In the genomic region with DNA sequence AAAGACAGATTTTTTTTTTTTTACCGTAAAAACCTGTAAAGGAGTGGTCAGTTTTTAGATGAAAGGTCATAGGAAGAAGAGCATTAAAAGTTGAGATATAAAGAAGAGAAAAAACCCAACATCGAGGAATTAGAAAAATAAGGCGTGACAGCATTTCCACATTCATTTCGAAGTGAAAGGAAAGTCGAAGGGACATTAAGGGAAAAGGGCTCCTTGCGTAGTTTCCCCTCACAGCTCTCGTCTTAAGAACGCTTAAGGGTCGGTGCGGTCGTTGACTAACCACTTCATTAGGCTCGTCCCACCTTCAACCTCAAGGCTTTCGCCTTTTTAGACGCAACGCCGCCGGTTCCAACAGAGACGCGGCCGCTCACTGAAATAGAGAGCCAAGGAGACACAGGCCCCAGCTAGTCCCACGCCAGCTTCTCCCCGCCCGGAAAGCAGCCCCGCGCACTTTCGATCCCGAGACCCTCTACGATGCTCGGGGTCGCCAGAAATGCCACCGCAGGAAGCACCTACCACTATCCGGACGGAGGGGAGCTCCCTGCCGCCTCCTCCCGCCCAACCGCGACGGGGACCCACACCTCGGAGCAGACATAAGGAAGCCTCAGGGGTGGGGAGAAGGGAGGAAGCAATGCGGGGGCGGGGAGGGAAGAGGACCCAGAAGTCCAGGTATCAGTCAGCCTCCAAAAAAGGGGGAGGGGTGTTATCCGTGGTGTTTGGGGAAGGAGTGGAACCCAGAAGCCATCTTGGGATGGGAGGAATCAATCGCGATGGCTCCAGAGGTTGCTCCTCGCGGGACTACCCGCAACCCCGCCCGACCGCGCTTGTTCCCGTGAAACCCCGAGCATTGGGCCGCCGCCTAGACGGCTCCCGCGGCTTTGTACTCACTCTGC, we compare ENCODE assay signal across 1 cellular context.
A peak's percentile ranks its signal among the peaks of the same experiment; 100 is the strongest.
TF ChIP-seq lines count a peak whose summit lies in the region.

No MANE protein-coding gene starts in this region.

TF ChIP-seq in HepG2, 621 proteins besides CTCF, POLR2A, EP300 and RAD21 (continued from another document and continues in another):
- TF ChIP-seq, protein P1, sequence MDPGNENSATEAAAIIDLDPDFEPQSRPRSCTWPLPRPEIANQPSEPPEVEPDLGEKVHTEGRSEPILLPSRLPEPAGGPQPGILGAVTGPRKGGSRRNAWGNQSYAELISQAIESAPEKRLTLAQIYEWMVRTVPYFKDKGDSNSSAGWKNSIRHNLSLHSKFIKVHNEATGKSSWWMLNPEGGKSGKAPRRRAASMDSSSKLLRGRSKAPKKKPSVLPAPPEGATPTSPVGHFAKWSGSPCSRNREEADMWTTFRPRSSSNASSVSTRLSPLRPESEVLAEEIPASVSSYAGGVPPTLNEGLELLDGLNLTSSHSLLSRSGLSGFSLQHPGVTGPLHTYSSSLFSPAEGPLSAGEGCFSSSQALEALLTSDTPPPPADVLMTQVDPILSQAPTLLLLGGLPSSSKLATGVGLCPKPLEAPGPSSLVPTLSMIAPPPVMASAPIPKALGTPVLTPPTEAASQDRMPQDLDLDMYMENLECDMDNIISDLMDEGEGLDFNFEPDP (CRISPR knock-in tag; conservative IDR thresholded peaks at IDR 0.05): 0 out of 2 replicates have a peak, but pooled peaks have one; percentile 66
- TF ChIP-seq, protein P2, sequence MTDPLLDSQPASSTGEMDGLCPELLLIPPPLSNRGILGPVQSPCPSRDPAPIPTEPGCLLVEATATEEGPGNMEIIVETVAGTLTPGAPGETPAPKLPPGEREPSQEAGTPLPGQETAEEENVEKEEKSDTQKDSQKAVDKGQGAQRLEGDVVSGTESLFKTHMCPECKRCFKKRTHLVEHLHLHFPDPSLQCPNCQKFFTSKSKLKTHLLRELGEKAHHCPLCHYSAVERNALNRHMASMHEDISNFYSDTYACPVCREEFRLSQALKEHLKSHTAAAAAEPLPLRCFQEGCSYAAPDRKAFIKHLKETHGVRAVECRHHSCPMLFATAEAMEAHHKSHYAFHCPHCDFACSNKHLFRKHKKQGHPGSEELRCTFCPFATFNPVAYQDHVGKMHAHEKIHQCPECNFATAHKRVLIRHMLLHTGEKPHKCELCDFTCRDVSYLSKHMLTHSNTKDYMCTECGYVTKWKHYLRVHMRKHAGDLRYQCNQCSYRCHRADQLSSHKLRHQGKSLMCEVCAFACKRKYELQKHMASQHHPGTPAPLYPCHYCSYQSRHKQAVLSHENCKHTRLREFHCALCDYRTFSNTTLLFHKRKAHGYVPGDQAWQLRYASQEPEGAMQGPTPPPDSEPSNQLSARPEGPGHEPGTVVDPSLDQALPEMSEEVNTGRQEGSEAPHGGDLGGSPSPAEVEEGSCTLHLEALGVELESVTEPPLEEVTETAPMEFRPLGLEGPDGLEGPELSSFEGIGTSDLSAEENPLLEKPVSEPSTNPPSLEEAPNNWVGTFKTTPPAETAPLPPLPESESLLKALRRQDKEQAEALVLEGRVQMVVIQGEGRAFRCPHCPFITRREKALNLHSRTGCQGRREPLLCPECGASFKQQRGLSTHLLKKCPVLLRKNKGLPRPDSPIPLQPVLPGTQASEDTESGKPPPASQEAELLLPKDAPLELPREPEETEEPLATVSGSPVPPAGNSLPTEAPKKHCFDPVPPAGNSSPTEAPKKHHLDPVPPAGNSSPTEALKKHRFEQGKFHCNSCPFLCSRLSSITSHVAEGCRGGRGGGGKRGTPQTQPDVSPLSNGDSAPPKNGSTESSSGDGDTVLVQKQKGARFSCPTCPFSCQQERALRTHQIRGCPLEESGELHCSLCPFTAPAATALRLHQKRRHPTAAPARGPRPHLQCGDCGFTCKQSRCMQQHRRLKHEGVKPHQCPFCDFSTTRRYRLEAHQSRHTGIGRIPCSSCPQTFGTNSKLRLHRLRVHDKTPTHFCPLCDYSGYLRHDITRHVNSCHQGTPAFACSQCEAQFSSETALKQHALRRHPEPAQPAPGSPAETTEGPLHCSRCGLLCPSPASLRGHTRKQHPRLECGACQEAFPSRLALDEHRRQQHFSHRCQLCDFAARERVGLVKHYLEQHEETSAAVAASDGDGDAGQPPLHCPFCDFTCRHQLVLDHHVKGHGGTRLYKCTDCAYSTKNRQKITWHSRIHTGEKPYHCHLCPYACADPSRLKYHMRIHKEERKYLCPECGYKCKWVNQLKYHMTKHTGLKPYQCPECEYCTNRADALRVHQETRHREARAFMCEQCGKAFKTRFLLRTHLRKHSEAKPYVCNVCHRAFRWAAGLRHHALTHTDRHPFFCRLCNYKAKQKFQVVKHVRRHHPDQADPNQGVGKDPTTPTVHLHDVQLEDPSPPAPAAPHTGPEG (CRISPR knock-in tag; IDR thresholded peaks at IDR 0.05): peak; percentile 86; the same call in 1 of the 2 replicates
- 0 out of 2 replicates have a peak, but pooled peaks have one; percentile 6 for TF ChIP-seq ZNF431 (CRISPR knock-in tag; IDR thresholded peaks at IDR 0.05; ENCODE audit: borderline replicate concordance, low read depth)
- TF ChIP-seq, protein P3, sequence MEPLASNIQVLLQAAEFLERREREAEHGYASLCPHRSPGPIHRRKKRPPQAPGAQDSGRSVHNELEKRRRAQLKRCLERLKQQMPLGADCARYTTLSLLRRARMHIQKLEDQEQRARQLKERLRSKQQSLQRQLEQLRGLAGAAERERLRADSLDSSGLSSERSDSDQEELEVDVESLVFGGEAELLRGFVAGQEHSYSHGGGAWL (CRISPR knock-in tag; IDR thresholded peaks at IDR 0.05): peak; percentile 18; the same call in 1 of the 2 replicates
- TF ChIP-seq HOXA9 (CRISPR knock-in tag; IDR thresholded peaks at IDR 0.05; ENCODE audit: borderline replicate concordance): 0 out of 2 replicates have a peak, but pooled peaks have one; percentile 5
- TF ChIP-seq, protein P4, sequence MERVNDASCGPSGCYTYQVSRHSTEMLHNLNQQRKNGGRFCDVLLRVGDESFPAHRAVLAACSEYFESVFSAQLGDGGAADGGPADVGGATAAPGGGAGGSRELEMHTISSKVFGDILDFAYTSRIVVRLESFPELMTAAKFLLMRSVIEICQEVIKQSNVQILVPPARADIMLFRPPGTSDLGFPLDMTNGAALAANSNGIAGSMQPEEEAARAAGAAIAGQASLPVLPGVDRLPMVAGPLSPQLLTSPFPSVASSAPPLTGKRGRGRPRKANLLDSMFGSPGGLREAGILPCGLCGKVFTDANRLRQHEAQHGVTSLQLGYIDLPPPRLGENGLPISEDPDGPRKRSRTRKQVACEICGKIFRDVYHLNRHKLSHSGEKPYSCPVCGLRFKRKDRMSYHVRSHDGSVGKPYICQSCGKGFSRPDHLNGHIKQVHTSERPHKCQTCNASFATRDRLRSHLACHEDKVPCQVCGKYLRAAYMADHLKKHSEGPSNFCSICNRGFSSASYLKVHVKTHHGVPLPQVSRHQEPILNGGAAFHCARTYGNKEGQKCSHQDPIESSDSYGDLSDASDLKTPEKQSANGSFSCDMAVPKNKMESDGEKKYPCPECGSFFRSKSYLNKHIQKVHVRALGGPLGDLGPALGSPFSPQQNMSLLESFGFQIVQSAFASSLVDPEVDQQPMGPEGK (CRISPR knock-in tag; IDR thresholded peaks at IDR 0.05): no peak
- TF ChIP-seq NBN (conservative IDR thresholded peaks at IDR 0.05): no peak
- 0 out of 2 replicates have a peak, but pooled peaks have one; percentile 4 for TF ChIP-seq SMAD1 (CRISPR knock-in tag; IDR thresholded peaks at IDR 0.05; ENCODE audit: borderline replicate concordance, low read depth)
- TF ChIP-seq, protein P5, sequence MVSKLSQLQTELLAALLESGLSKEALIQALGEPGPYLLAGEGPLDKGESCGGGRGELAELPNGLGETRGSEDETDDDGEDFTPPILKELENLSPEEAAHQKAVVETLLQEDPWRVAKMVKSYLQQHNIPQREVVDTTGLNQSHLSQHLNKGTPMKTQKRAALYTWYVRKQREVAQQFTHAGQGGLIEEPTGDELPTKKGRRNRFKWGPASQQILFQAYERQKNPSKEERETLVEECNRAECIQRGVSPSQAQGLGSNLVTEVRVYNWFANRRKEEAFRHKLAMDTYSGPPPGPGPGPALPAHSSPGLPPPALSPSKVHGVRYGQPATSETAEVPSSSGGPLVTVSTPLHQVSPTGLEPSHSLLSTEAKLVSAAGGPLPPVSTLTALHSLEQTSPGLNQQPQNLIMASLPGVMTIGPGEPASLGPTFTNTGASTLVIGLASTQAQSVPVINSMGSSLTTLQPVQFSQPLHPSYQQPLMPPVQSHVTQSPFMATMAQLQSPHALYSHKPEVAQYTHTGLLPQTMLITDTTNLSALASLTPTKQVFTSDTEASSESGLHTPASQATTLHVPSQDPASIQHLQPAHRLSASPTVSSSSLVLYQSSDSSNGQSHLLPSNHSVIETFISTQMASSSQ (IDR thresholded peaks at IDR 0.05; ENCODE audit: low read depth): no peak
- TF ChIP-seq, protein P5 (CRISPR knock-in tag; IDR thresholded peaks at IDR 0.05; ENCODE audit: borderline replicate concordance): no peak
- 0 out of 2 replicates have a peak, but pooled peaks have one; percentile 20 for TF ChIP-seq ZNF343 (CRISPR knock-in tag; IDR thresholded peaks at IDR 0.05)
- TF ChIP-seq MXD4 (CRISPR knock-in tag; IDR thresholded peaks at IDR 0.05): no peak
- TF ChIP-seq AGO2 (optimal IDR thresholded peaks at IDR 0.05; ENCODE audit: low read depth, low read length): peak; percentile 59
- TF ChIP-seq HNRNPLL (IDR thresholded peaks at IDR 0.05; ENCODE audit: low read depth, low read length, poor library complexity, severe bottlenecking): peak; percentile 10
- TF ChIP-seq ZC3H13 (CRISPR knock-in tag; IDR thresholded peaks at IDR 0.05): 0 out of 2 replicates have a peak, but pooled peaks have one; percentile 11
- TF ChIP-seq, protein P6, sequence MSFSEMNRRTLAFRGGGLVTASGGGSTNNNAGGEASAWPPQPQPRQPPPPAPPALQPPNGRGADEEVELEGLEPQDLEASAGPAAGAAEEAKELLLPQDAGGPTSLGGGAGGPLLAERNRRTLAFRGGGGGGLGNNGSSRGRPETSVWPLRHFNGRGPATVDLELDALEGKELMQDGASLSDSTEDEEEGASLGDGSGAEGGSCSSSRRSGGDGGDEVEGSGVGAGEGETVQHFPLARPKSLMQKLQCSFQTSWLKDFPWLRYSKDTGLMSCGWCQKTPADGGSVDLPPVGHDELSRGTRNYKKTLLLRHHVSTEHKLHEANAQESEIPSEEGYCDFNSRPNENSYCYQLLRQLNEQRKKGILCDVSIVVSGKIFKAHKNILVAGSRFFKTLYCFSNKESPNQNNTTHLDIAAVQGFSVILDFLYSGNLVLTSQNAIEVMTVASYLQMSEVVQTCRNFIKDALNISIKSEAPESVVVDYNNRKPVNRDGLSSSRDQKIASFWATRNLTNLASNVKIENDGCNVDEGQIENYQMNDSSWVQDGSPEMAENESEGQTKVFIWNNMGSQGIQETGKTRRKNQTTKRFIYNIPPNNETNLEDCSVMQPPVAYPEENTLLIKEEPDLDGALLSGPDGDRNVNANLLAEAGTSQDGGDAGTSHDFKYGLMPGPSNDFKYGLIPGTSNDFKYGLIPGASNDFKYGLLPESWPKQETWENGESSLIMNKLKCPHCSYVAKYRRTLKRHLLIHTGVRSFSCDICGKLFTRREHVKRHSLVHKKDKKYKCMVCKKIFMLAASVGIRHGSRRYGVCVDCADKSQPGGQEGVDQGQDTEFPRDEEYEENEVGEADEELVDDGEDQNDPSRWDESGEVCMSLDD (CRISPR knock-in tag; IDR thresholded peaks at IDR 0.05; ENCODE audit: borderline replicate concordance): 0 out of 2 replicates have a peak, but pooled peaks have one; percentile 15
- TF ChIP-seq RXRA (CRISPR knock-in tag; IDR thresholded peaks at IDR 0.05): 0 out of 2 replicates have a peak, but pooled peaks have one; percentile 12
- TF ChIP-seq ISX (CRISPR knock-in tag; conservative IDR thresholded peaks at IDR 0.05): 0 out of 2 replicates have a peak, but pooled peaks have one; percentile 20
- TF ChIP-seq ZNF75D (CRISPR knock-in tag; IDR thresholded peaks at IDR 0.05; ENCODE audit: borderline replicate concordance): 0 out of 2 replicates have a peak, but pooled peaks have one; percentile 13
- TF ChIP-seq, protein P7, sequence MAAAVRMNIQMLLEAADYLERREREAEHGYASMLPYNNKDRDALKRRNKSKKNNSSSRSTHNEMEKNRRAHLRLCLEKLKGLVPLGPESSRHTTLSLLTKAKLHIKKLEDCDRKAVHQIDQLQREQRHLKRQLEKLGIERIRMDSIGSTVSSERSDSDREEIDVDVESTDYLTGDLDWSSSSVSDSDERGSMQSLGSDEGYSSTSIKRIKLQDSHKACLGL (CRISPR knock-in tag; IDR thresholded peaks at IDR 0.05): peak; percentile 69; the same call in 1 of the 2 replicates
- 0 out of 2 replicates have a peak, but pooled peaks have one; percentile 29 for TF ChIP-seq ZNF136 (CRISPR knock-in tag; IDR thresholded peaks at IDR 0.05; ENCODE audit: low read depth)
- TF ChIP-seq KAT7 (CRISPR knock-in tag; IDR thresholded peaks at IDR 0.05; ENCODE audit: borderline replicate concordance): 0 out of 2 replicates have a peak, but pooled peaks have one; percentile 28
- TF ChIP-seq, protein P8, sequence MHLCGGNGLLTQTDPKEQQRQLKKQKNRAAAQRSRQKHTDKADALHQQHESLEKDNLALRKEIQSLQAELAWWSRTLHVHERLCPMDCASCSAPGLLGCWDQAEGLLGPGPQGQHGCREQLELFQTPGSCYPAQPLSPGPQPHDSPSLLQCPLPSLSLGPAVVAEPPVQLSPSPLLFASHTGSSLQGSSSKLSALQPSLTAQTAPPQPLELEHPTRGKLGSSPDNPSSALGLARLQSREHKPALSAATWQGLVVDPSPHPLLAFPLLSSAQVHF (CRISPR knock-in tag; IDR thresholded peaks at IDR 0.05): 0 out of 2 replicates have a peak, but pooled peaks have one; percentile 14
- no peak for TF ChIP-seq BCL6 (CRISPR knock-in tag; IDR thresholded peaks at IDR 0.05)
- TF ChIP-seq, protein P9, sequence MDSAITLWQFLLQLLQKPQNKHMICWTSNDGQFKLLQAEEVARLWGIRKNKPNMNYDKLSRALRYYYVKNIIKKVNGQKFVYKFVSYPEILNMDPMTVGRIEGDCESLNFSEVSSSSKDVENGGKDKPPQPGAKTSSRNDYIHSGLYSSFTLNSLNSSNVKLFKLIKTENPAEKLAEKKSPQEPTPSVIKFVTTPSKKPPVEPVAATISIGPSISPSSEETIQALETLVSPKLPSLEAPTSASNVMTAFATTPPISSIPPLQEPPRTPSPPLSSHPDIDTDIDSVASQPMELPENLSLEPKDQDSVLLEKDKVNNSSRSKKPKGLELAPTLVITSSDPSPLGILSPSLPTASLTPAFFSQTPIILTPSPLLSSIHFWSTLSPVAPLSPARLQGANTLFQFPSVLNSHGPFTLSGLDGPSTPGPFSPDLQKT (CRISPR knock-in tag; IDR thresholded peaks at IDR 0.05; ENCODE audit: borderline replicate concordance): 0 out of 2 replicates have a peak, but pooled peaks have one; percentile 43
- 0 out of 2 replicates have a peak, but pooled peaks have one; percentile 74 for TF ChIP-seq ZNF737 (CRISPR knock-in tag; IDR thresholded peaks at IDR 0.05; ENCODE audit: borderline replicate concordance)
- TF ChIP-seq ZFP62 (CRISPR knock-in tag; IDR thresholded peaks at IDR 0.05): no peak
- peak; percentile 15; the same call in 1 of the 2 replicates for TF ChIP-seq ZNF558 (CRISPR knock-in tag; IDR thresholded peaks at IDR 0.05; ENCODE audit: borderline replicate concordance)
